8 cellular contexts compared by ENCODE assay signal in the genomic region with DNA sequence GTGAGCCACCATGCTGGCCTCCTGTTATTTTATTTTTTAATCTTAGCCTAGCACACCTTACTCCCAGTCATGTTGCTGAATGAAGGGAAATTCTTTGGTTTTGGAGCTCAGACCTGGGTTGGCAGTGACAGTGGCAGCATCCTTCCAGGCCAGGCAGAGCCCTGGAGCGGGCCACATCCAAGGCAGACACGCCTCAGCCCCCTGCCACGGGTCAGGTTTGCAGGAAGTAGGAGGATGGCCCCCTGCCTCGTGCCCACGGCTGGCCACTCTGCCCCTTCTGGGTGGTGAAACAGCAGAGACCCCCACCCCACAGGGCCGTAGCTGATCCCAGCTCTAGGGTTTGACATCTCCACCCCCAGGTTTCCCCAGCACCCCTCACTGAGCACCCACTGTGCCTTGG. TPM values are rescaled to one million over a fixed set of nuclear protein-coding genes. Genes with fewer than 3 reads are reported as not detected.
"Had no signal": no experiment of that assay in that cellular context is flagged by ENCODE, and none has a peak within 500 bp of the region (broad histone marks: within the 10 kb centered on the region; RNA-seq: fewer than 3 reads in every experiment).

No MANE protein-coding gene starts in this region.

- DNase-seq: GDM1, GF-D8 had no signal

- H3K4me3 ChIP-seq: GM12878 had no signal

- FAIRE-seq: G401.6, GM12878, GM12891, GM12892, GM18507, GM19239 had no signal

- ATAC-seq: GM12878 had no signal

RNA-seq across cellular contexts. Expression of a gene that starts 11.7 kb away (rescaled TPM):
- total RNA-seq: GM12878 had no signal
